Comparison of ENCODE assay signal across 8 cellular contexts in the genomic region with DNA sequence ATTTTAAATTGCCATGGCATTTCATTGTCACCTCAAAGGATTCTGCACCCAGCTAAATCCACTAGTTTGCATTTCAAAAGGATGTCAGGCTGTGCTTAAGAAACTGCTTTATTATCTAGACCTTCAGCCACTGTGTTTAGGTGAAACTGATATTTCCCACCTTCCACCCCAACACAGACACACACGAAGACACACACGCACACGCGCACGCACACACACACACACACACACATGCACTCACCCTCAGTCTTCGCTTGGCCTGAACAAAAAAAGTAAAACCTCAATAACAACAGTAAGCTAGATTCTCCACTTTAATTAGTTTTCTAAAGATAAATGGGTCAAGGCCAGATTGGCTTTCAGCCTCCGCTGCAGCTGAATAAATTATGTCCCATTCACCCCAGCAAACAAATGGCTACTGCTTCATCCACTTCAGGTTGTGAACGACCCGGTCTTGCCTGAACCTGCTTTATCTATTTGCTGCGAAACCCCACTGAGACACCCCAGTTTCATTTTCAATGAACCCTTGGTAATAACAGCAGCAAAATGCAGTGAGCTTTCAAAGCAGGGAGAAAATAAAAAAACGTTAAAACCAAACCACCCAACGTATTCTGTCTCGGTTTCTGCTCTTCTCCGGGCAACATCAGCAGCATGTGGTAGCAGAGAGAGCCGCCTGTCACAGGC.
DNase-seq lines count a peak whose midpoint lies in the region; ATAC-seq, FAIRE-seq and TF ChIP-seq lines count a peak whose summit lies in the region.

No MANE protein-coding gene starts in this region.

- H3K36me3 ChIP-seq in iPS-18a (ENCODE audit: control insufficient read depth, low read depth, low read length) (no peaks in the 10 kb centered on the region), body of pancreas (replicated peaks in 1 of 2; ENCODE audit: insufficient read depth in 1 of 2, low read depth in 2 of 2) (no peaks in the 10 kb centered on the region)

- WGBS in body of pancreas, 2 donors = 57 to 59% methylated on average over 15 of the region's 15 CpGs

- H3K4me1 ChIP-seq in iPS-18a (ENCODE audit: control insufficient read depth, low read depth, low read length) = peaks cover 19% of the 10 kb centered on the region
- peaks cover 4% of the 10 kb centered on the region for H3K4me1 ChIP-seq in body of pancreas

- no peak overlapping the region for H3K27ac Mint-ChIP-seq in activated CD4-positive, alpha-beta T cell treated with anti-CD3 and anti-CD28 coated beads, Interleukin-2, amount 10 ng/mL, durations not matched to agents 24 days and 14 days

- peak overlapping the region; percentile 38 for H3K4me3 ChIP-seq in iPS-18a (ENCODE audit: low read length)
- H3K4me3 ChIP-seq in body of pancreas = no peak overlapping the region

- peaks cover 2% of the 10 kb centered on the region for H3K27me3 Mint-ChIP-seq in activated CD4-positive, alpha-beta T cell treated with anti-CD3 and anti-CD28 coated beads, Interleukin-2, amount 10 ng/mL, durations not matched to agents 24 days and 14 days

- TF ChIP-seq POLR2A in GM12892 (IDR thresholded peaks at IDR 0.05; ENCODE audit: low read depth, low read length) (0 out of 2 replicates have a peak, but pooled peaks have one; percentile 19), body of pancreas (IDR thresholded peaks at IDR 0.05) (no peak)

- ATAC-seq in GM21717 (IDR thresholded peaks at IDR 0.05; ENCODE audit: unreplicated experiment) (peak; percentile 68), left cardiac atrium (no peak), body of pancreas (no peak)

- H3K27ac ChIP-seq in iPS-18a (ENCODE audit: low read length) (peak overlapping the region; percentile 16), body of pancreas (no peak overlapping the region)

- H3K27me3 ChIP-seq in iPS-18a (ENCODE audit: control insufficient read depth, insufficient read depth, low read length) (no peaks in the 10 kb centered on the region), body of pancreas (no peaks in the 10 kb centered on the region)

- H3K9ac ChIP-seq in iPS-18a (ENCODE audit: low read length) = no peak overlapping the region

- no peaks in the 10 kb centered on the region for H3K36me3 Mint-ChIP-seq in activated CD4-positive, alpha-beta T cell treated with anti-CD3 and anti-CD28 coated beads, Interleukin-2, amount 10 ng/mL, durations not matched to agents 24 days and 14 days (ENCODE audit: low read depth)

- no peak overlapping the region for H3K4me3 Mint-ChIP-seq in activated CD4-positive, alpha-beta T cell treated with anti-CD3 and anti-CD28 coated beads, Interleukin-2, amount 10 ng/mL, durations not matched to agents 24 days and 14 days

- DNase-seq in GM12892 (ENCODE audit: insufficient read length) (no peak), NCI-H187 (lab: John Stamatoyannopoulos, UW) (peak; percentile 65 to 89), left cardiac atrium (no peak), body of pancreas (no peak)
- DNase-seq in activated effector memory CD4-positive, alpha-beta T cell treated with anti-CD3 and anti-CD28 coated beads, Interleukin-2, amount 50 U/mL, for 16 hours = no peak
- DNase-seq in activated CD4-positive, alpha-beta T cell treated with anti-CD3 and anti-CD28 coated beads, Interleukin-2, amount 10 ng/mL, durations not matched to agents 24 days and 14 days = no peak

- H3K9me3 Mint-ChIP-seq in activated CD4-positive, alpha-beta T cell treated with anti-CD3 and anti-CD28 coated beads, Interleukin-2, amount 10 ng/mL, durations not matched to agents 24 days and 14 days = no peaks in the 10 kb centered on the region

- no peak for TF ChIP-seq CTCF in body of pancreas (IDR thresholded peaks at IDR 0.05)

- intact Hi-C loops in left cardiac atrium (cut with DNase I) (no loop called here), body of pancreas (cut with DNase I) (no loop called here)
- intact Hi-C loops in activated CD4-positive, alpha-beta T cell treated with anti-CD3 and anti-CD28 coated beads, Interleukin-2, amount 10 ng/mL, durations not matched to agents 24 days and 14 days (cut with micrococcal nuclease) = no loop called here

- peaks cover 21% of the 10 kb centered on the region for H3K4me1 Mint-ChIP-seq in activated CD4-positive, alpha-beta T cell treated with anti-CD3 and anti-CD28 coated beads, Interleukin-2, amount 10 ng/mL, durations not matched to agents 24 days and 14 days

- H3K9me3 ChIP-seq in iPS-18a (ENCODE audit: control insufficient read depth, low read depth, low read length) (no peaks in the 10 kb centered on the region), body of pancreas (no peaks in the 10 kb centered on the region)

- FAIRE-seq in GM12892 (lab: Jason Lieb, UNC) = peak; percentile 82

Comparison
In these comparisons a context has a peak if more than half of its experiments do, and no peak if none do; other contexts are left out.
1. DNase-seq: peak in NCI-H187 (2 of 2); none in GM12892 (single experiment), activated effector memory CD4-positive, alpha-beta T cell treated with anti-CD3 and anti-CD28 coated beads, Interleukin-2, amount 50 U/mL, for 16 hours (single experiment), left cardiac atrium (single experiment), activated CD4-positive, alpha-beta T cell treated with anti-CD3 and anti-CD28 coated beads, Interleukin-2, amount 10 ng/mL, durations not matched to agents 24 days and 14 days (single experiment) and body of pancreas (0 of 4).